Comparison of ENCODE assay signal across 8 cellular contexts in the genomic region with DNA sequence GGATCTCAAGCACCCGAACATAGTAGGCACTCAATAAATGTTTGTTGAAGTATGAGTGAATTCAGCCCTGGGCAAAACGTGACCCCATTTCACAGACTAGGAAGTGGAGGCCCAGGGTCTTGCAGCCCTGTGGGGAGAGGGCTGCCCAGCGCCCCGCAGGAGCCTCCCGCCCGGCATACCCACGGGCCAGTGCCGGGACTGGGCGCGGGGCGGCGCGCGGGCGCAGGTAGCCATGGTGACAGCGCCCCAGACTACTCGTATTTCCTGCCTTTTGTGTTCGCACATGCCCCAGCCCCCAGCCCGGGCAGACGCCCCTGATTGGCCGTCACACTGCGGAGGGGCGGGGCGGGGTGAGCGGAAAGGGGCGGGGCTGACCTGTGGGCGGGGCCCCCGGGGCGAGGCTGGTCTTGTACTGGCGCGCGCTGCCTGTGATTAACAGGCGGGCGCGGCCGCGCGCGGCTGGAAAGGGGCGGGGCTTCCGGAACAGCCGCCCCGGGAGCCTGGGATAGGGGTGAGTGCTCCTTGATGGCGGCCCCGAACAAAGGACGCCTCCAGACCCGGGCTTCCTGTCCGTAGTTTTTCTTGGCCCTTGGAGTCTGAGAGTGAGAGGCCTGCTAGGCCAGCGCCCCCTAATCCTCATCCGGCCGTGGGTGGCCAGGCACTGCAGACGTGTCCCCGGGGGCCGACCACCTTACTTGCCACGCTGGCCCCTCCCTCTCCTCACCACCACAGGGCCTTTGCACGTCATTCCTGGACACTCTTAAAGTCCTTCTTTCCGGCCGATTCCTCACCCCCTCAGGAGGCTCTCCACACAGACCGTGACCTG.
DNase-seq lines count a peak whose midpoint lies in the region; TF ChIP-seq lines count a peak whose summit lies in the region.

No MANE protein-coding gene starts in this region.

- H3K14ac ChIP-seq in trophoblast cell (ENCODE audit: low read length): peak overlapping the region; percentile 90

- H3K27me3 ChIP-seq in HAP-1 (ENCODE audit: low read depth): no peaks in the 10 kb centered on the region
- no peaks in the 10 kb centered on the region for H3K27me3 ChIP-seq in SU-DHL-6 (ENCODE audit: low read length)
- H3K27me3 ChIP-seq in adipocyte (replicated peaks; ENCODE audit: control insufficient read depth, insufficient read depth, low read length): no peaks in the 10 kb centered on the region
- H3K27me3 ChIP-seq in trophoblast cell (ENCODE audit: insufficient read depth, low read length): no peaks in the 10 kb centered on the region
- H3K27me3 ChIP-seq in tibial nerve: no peaks in the 10 kb centered on the region

- H2BK5ac ChIP-seq in trophoblast cell (ENCODE audit: low read depth, low read length, poor library complexity): peak overlapping the region; percentile 81

- H4K12ac ChIP-seq in trophoblast cell (ENCODE audit: low read depth, low read length): peak overlapping the region; percentile 99

- TF ChIP-seq CTCF in SU-DHL-6 (IDR thresholded peaks at IDR 0.05; ENCODE audit: insufficient read depth, low read length, poor library complexity, severe bottlenecking) (peak; percentile 36), tibial nerve (IDR thresholded peaks at IDR 0.05) (peak in 3 of 5 experiments; percentile 32 to 47 (median 35))

- DNase-seq in GM04504 (ENCODE audit: low read depth) (peak; percentile 88), HAP-1 (ENCODE audit: low spot score in 2 of 2) (peak; percentile 93 to 97), M059J (ENCODE audit: low read depth) (peak; percentile 90), adipocyte (ENCODE audit: low read depth) (peak; percentile 98), cardiac septum (ENCODE audit: low spot score) (peak; percentile 99), trophoblast cell (peak; percentile 96), tibial nerve (ENCODE audit: low spot score in 2 of 2) (peak; percentile 94 to 95)

- H3K9me2 ChIP-seq in SU-DHL-6 (replicated peaks; ENCODE audit: insufficient read depth, low read length): no peaks in the 10 kb centered on the region

- H3K79me2 ChIP-seq in SU-DHL-6 (ENCODE audit: insufficient read depth, low read length) (no peaks in the 10 kb centered on the region), trophoblast cell (ENCODE audit: control insufficient read depth, insufficient read depth, low read length, poor library complexity) (peaks cover 3% of the 10 kb centered on the region)

- peaks cover 36% of the 10 kb centered on the region for H3F3A ChIP-seq in SU-DHL-6 (ENCODE audit: insufficient read depth)

- no CpG with 5 or more reads among the region's 59 CpGs for WGBS in trophoblast cell (ENCODE audit: extremely low coverage, insufficient coverage, insufficient read length)
- WGBS in tibial nerve, 2 donors: 4 to 8% methylated on average over 33 to 52 of the region's 59 CpGs

- H3K4me2 ChIP-seq in SU-DHL-6 (ENCODE audit: low read depth, low read length, poor library complexity, severe bottlenecking) (peak overlapping the region; percentile 77), trophoblast cell (ENCODE audit: low read length) (peak overlapping the region; percentile 54)

- H4K91ac ChIP-seq in trophoblast cell (ENCODE audit: low read depth, low read length): peak overlapping the region; percentile 95

- H3K27ac ChIP-seq in SU-DHL-6 (ENCODE audit: low read depth, low read length) (peak overlapping the region; percentile 90), trophoblast cell (ENCODE audit: low read depth, low read length) (peak overlapping the region; percentile 61), tibial nerve (peak overlapping the region; percentile 57 to 88 (median 85))

- in situ Hi-C loops in HAP-1 (cut with MboI; ENCODE audit: low sequenced_read_pairs): no loop called here

- H3K9ac ChIP-seq in SU-DHL-6 (ENCODE audit: low read length) (peak overlapping the region; percentile 61), adipocyte (ENCODE audit: low read length) (peak overlapping the region; percentile 85), trophoblast cell (ENCODE audit: low read length) (no peak overlapping the region)

- peak overlapping the region; percentile 87 for H3K4ac ChIP-seq in trophoblast cell (ENCODE audit: low read depth, low read length)

- H3K4me1 ChIP-seq in HAP-1 (peaks cover 15% of the 10 kb centered on the region), adipocyte (ENCODE audit: control insufficient read depth, insufficient read depth, low read length) (peaks cover 18% of the 10 kb centered on the region), trophoblast cell (ENCODE audit: control insufficient read depth in 1 of 2, insufficient read depth in 2 of 2, low read length in 2 of 2) (peaks cover 15 to 23% of the 10 kb centered on the region in 2 experiments), tibial nerve (peaks cover 0 to 75% (median 31%) of the 10 kb centered on the region in 4 donors)

- TF ChIP-seq POLR2A in tibial nerve (IDR thresholded peaks at IDR 0.05): peak; percentile 16 to 47

- no peaks in the 10 kb centered on the region for H3K36me3 ChIP-seq in HAP-1 (replicated peaks)
- H3K36me3 ChIP-seq in SU-DHL-6 (ENCODE audit: low read length): no peaks in the 10 kb centered on the region
- H3K36me3 ChIP-seq in adipocyte (ENCODE audit: control insufficient read depth, insufficient read depth, low read length, severe bottlenecking): no peaks in the 10 kb centered on the region
- peaks cover 2 to 8% of the 10 kb centered on the region in 2 experiments for H3K36me3 ChIP-seq in trophoblast cell (ENCODE audit: control insufficient read depth in 1 of 2, insufficient read depth in 2 of 2, low read length in 2 of 2)
- no peaks in the 10 kb centered on the region for H3K36me3 ChIP-seq in tibial nerve

- peak overlapping the region; percentile 6 for H2AK5ac ChIP-seq in trophoblast cell (ENCODE audit: low read length)

- H2AFZ ChIP-seq in SU-DHL-6 (ENCODE audit: low read depth, low read length, severe bottlenecking) (peak overlapping the region; percentile 55), trophoblast cell (ENCODE audit: insufficient read depth, low read length, poor library complexity) (peak overlapping the region; percentile 62)

- no peak overlapping the region for H3K23ac ChIP-seq in trophoblast cell (ENCODE audit: low read length)

- intact Hi-C loops in cardiac septum (cut with DNase I): no loop called here

- peak overlapping the region; percentile 97 for H4K8ac ChIP-seq in trophoblast cell (ENCODE audit: low read depth, low read length)

- H4K20me1 ChIP-seq in SU-DHL-6 (ENCODE audit: low read depth, low read length): no peaks in the 10 kb centered on the region

- H2BK120ac ChIP-seq in trophoblast cell (ENCODE audit: insufficient read depth, low read length, poor library complexity): peak overlapping the region; percentile 89

- TF ChIP-seq EP300 in tibial nerve (IDR thresholded peaks at IDR 0.05): peak in 1 of 2 donors; percentile 36

- no peaks in the 10 kb centered on the region for H3K9me3 ChIP-seq in HAP-1
- H3K9me3 ChIP-seq in SU-DHL-6 (ENCODE audit: insufficient read depth, low read length): no peaks in the 10 kb centered on the region
- no peaks in the 10 kb centered on the region for H3K9me3 ChIP-seq in adipocyte (ENCODE audit: control insufficient read depth, low read length)
- H3K9me3 ChIP-seq in trophoblast cell (ENCODE audit: insufficient read depth, low read depth, low read length): peaks cover 3% of the 10 kb centered on the region
- H3K9me3 ChIP-seq in tibial nerve: no peaks in the 10 kb centered on the region

- H2BK12ac ChIP-seq in trophoblast cell (ENCODE audit: low read length): peak overlapping the region; percentile 67

- H3K18ac ChIP-seq in trophoblast cell (ENCODE audit: low read length): peak overlapping the region; percentile 96

- H3K4me3 ChIP-seq in HAP-1: peak overlapping the region; percentile 32
- H3K4me3 ChIP-seq in SU-DHL-6 (ENCODE audit: insufficient read depth, low read length, poor library complexity, severe bottlenecking): peak overlapping the region; percentile 58
- H3K4me3 ChIP-seq in adipocyte (ENCODE audit: low read length): peak overlapping the region; percentile 87
- peak overlapping the region; percentile 47 for H3K4me3 ChIP-seq in trophoblast cell (ENCODE audit: low read depth, low read length)
- peak overlapping the region; percentile 16 to 54 (median 44) for H3K4me3 ChIP-seq in tibial nerve

- H3K79me1 ChIP-seq in trophoblast cell (ENCODE audit: low read length): peaks cover 10% of the 10 kb centered on the region

Comparison
In these comparisons a context has a peak if more than half of its experiments do, and no peak if none do; other contexts are left out.
1. Peak in every context shown above with its lines: DNase-seq, H3K4me3 ChIP-seq and H3K27ac ChIP-seq.
2. H3K4me3 ChIP-seq: peak in every context shown above with its lines; median percentile 87 in adipocyte; 58 in SU-DHL-6; 47 in trophoblast cell; 44 in tibial nerve; 32 in HAP-1.